19 cellular contexts compared by ENCODE assay signal in genomic region chrY:7334449-7334848, GRCh38.
DNase-seq lines count a peak whose midpoint lies in the region; ATAC-seq and TF ChIP-seq lines count a peak whose summit lies in the region.
"Had no signal": no experiment of that assay in that cellular context is flagged by ENCODE, and none has a peak within 500 bp of the region (broad histone marks: within the 10 kb centered on the region; RNA-seq: fewer than 3 reads in every experiment).

No MANE protein-coding gene starts in this region.

- no peak for TF ChIP-seq EP300 in stomach (IDR thresholded peaks at IDR 0.05)

- peaks cover 53% of the 10 kb centered on the region for H3K4me1 ChIP-seq in CD4-positive, alpha-beta memory T cell (ENCODE audit: insufficient read depth, low read length)
- peaks cover 25 to 49% of the 10 kb centered on the region in 2 donors for H3K4me1 ChIP-seq in naive thymus-derived CD4-positive, alpha-beta T cell (ENCODE audit: control insufficient read depth in 2 of 2, insufficient read depth in 2 of 2, low read length in 2 of 2)
- no peaks in the 10 kb centered on the region for H3K4me1 ChIP-seq in stomach
- H3K4me1 ChIP-seq: HAP-1 had no signal

- H3K27me3 ChIP-seq in CD4-positive, alpha-beta memory T cell (ENCODE audit: insufficient read depth, low read length), result no peaks in the 10 kb centered on the region
- no peaks in the 10 kb centered on the region for H3K27me3 ChIP-seq in naive thymus-derived CD4-positive, alpha-beta T cell (ENCODE audit: control insufficient read depth in 2 of 2, insufficient read depth in 2 of 2, low read length in 2 of 2)
- no peaks in the 10 kb centered on the region for H3K27me3 ChIP-seq in stomach

- CTCF ChIA-PET in CD4-positive, alpha-beta memory T cell (lab: Charles Lee; ENCODE audit: partially characterized antibody), result no interaction called here
- CTCF ChIA-PET in naive thymus-derived CD4-positive, alpha-beta T cell (lab: Charles Lee), result no interaction called here

- no peak for TF ChIP-seq CTCF in stomach (IDR thresholded peaks at IDR 0.05)

- peaks cover 60% of the 10 kb centered on the region for H3K36me3 Mint-ChIP-seq in activated CD4-positive, alpha-beta T cell treated with anti-CD3 and anti-CD28 coated beads, Interleukin-2, amount 10 ng/mL, durations not matched to agents 24 days and 14 days (ENCODE audit: low read depth)
- peaks cover 0 to 56% of the 10 kb centered on the region in 2 donors for H3K36me3 Mint-ChIP-seq in CD4-positive, alpha-beta memory T cell
- H3K36me3 Mint-ChIP-seq in activated T-helper 1 cell treated with anti-CD3 and anti-CD28 coated beads, Interleukin-12 subunit alpha, Interleukin-12 subunit beta, Interleukin-2, Interleukin-4 antibody, amounts not matched to agents 30 ng/mL and 10 ng/mL and 1 ng/mL, durations not matched to agents 14 hours and 24 hours and 36 hours (ENCODE audit: low read depth), result peaks cover 45% of the 10 kb centered on the region
- peaks cover 0 to 42% (median 0%) of the 10 kb centered on the region in 5 donors for H3K36me3 Mint-ChIP-seq in naive thymus-derived CD4-positive, alpha-beta T cell

- no peaks in the 10 kb centered on the region for H3K9me3 ChIP-seq in CD4-positive, alpha-beta memory T cell (ENCODE audit: control insufficient read depth in 1 of 2, low read length in 2 of 2)
- H3K9me3 ChIP-seq in naive thymus-derived CD4-positive, alpha-beta T cell (ENCODE audit: control insufficient read depth in 2 of 3, low read length in 3 of 3), result no peaks in the 10 kb centered on the region
- H3K9me3 ChIP-seq in stomach, result no peaks in the 10 kb centered on the region
- H3K9me3 ChIP-seq: HAP-1 had no signal

- POLR2A ChIA-PET in CD4-positive, alpha-beta memory T cell (lab: Charles Lee; ENCODE audit: partially characterized antibody), result interaction anchor here (1.0 kb wide), 1 partner anchor 24 kb away, joined by 3 read pairs; no protein-coding TSS in a partner anchor
- POLR2A ChIA-PET in naive thymus-derived CD4-positive, alpha-beta T cell (lab: Charles Lee), result interaction anchor here (1.6 kb wide), 1 partner anchor 56 kb away, joined by 3 read pairs; no protein-coding TSS in a partner anchor

- 92 to 100% (median 93%) methylated on average over 1 of the region's 1 CpG; no CpG with 5 or more reads in 2 of the 5 donors for WGBS in stomach, 5 donors

- no peaks in the 10 kb centered on the region for H3K27me3 Mint-ChIP-seq in activated CD4-positive, alpha-beta T cell treated with anti-CD3 and anti-CD28 coated beads, Interleukin-2, amount 10 ng/mL, durations not matched to agents 24 days and 14 days
- no peaks in the 10 kb centered on the region for H3K27me3 Mint-ChIP-seq in CD4-positive, alpha-beta memory T cell
- H3K27me3 Mint-ChIP-seq in activated T-helper 1 cell treated with anti-CD3 and anti-CD28 coated beads, Interleukin-12 subunit alpha, Interleukin-12 subunit beta, Interleukin-2, Interleukin-4 antibody, amounts not matched to agents 30 ng/mL and 10 ng/mL and 1 ng/mL, durations not matched to agents 14 hours and 24 hours and 36 hours (ENCODE audit: insufficient read depth), result no peaks in the 10 kb centered on the region
- H3K27me3 Mint-ChIP-seq in naive thymus-derived CD4-positive, alpha-beta T cell, result no peaks in the 10 kb centered on the region

- H3K27ac ChIP-seq in CD4-positive, alpha-beta memory T cell (ENCODE audit: low read depth, low read length), result peak overlapping the region; percentile 15
- H3K27ac ChIP-seq in naive thymus-derived CD4-positive, alpha-beta T cell (ENCODE audit: low read depth, low read length), result peak overlapping the region; percentile 14
- H3K27ac ChIP-seq in stomach, result no peak overlapping the region

- no peak overlapping the region for H3K4me3 ChIP-seq in CD4-positive, alpha-beta memory T cell (ENCODE audit: low read length in 2 of 2)
- H3K4me3 ChIP-seq in naive thymus-derived CD4-positive, alpha-beta T cell (ENCODE audit: low read length), result peak overlapping the region; percentile 7
- no peak overlapping the region for H3K4me3 ChIP-seq in stomach
- H3K4me3 ChIP-seq: HAP-1 had no signal

- TF ChIP-seq POLR2A in stomach (IDR thresholded peaks at IDR 0.05), result no peak

- H3K27ac Mint-ChIP-seq in activated CD4-positive, alpha-beta T cell treated with anti-CD3 and anti-CD28 coated beads, Interleukin-2, amount 10 ng/mL, durations not matched to agents 24 days and 14 days, result peak overlapping the region; percentile 81
- H3K27ac Mint-ChIP-seq in CD4-positive, alpha-beta memory T cell, result peak overlapping the region in 2 of 7 donors; percentile 65 to 77
- peak overlapping the region; percentile 77 for H3K27ac Mint-ChIP-seq in activated T-helper 1 cell treated with anti-CD3 and anti-CD28 coated beads, Interleukin-12 subunit alpha, Interleukin-12 subunit beta, Interleukin-2, Interleukin-4 antibody, amounts not matched to agents 30 ng/mL and 10 ng/mL and 1 ng/mL, durations not matched to agents 14 hours and 24 hours and 36 hours
- H3K27ac Mint-ChIP-seq in naive thymus-derived CD4-positive, alpha-beta T cell, result peak overlapping the region in 4 of 9 donors; percentile 72 to 82 (median 80)

- peaks cover 47% of the 10 kb centered on the region for H3K4me1 Mint-ChIP-seq in activated CD4-positive, alpha-beta T cell treated with anti-CD3 and anti-CD28 coated beads, Interleukin-2, amount 10 ng/mL, durations not matched to agents 24 days and 14 days
- peaks cover 0 to 65% (median 22%) of the 10 kb centered on the region in 4 donors for H3K4me1 Mint-ChIP-seq in CD4-positive, alpha-beta memory T cell
- H3K4me1 Mint-ChIP-seq in activated T-helper 1 cell treated with anti-CD3 and anti-CD28 coated beads, Interleukin-12 subunit alpha, Interleukin-12 subunit beta, Interleukin-2, Interleukin-4 antibody, amounts not matched to agents 30 ng/mL and 10 ng/mL and 1 ng/mL, durations not matched to agents 14 hours and 24 hours and 36 hours (ENCODE audit: low read depth), result peaks cover 59% of the 10 kb centered on the region
- H3K4me1 Mint-ChIP-seq in naive thymus-derived CD4-positive, alpha-beta T cell, result peaks cover 0 to 67% (median 28%) of the 10 kb centered on the region in 7 donors

- H3K36me3 ChIP-seq in CD4-positive, alpha-beta memory T cell (ENCODE audit: insufficient read depth, low read length), result peaks cover 9% of the 10 kb centered on the region
- H3K36me3 ChIP-seq in naive thymus-derived CD4-positive, alpha-beta T cell (ENCODE audit: control insufficient read depth in 2 of 3, insufficient read depth in 3 of 3, low read length in 3 of 3), result no peaks in the 10 kb centered on the region
- H3K36me3 ChIP-seq in stomach, result no peaks in the 10 kb centered on the region
- H3K36me3 ChIP-seq: HAP-1 had no signal

- intact Hi-C loops in activated CD4-positive, alpha-beta T cell treated with anti-CD3 and anti-CD28 coated beads, Interleukin-2, amount 10 ng/mL, durations not matched to agents 24 days and 14 days (cut with micrococcal nuclease), result no loop called here
- intact Hi-C loops in CD4-positive, alpha-beta memory T cell (cut with micrococcal nuclease), result no loop called here
- intact Hi-C loops in activated T-helper 1 cell treated with anti-CD3 and anti-CD28 coated beads, Interleukin-12 subunit alpha, Interleukin-12 subunit beta, Interleukin-2, Interleukin-4 antibody, amounts not matched to agents 30 ng/mL and 10 ng/mL and 1 ng/mL, durations not matched to agents 14 hours and 24 hours and 36 hours (cut with micrococcal nuclease), result loop anchor here (1.0 to 2.0 kb wide), 2 partner anchors 8 to 62 kb away; no protein-coding TSS in a partner anchor
- intact Hi-C loops in naive thymus-derived CD4-positive, alpha-beta T cell (cut with micrococcal nuclease), result loop anchor here in 1 of 2 donors (1.0 kb wide), 2 partner anchors 8 to 23 kb away; no protein-coding TSS in a partner anchor
- intact Hi-C loops in stomach (cut with DNase I; ENCODE audit: low total_unique reads), result no loop called here

- DNase-seq in activated CD4-positive, alpha-beta T cell treated with anti-CD3 and anti-CD28 coated beads, Interleukin-2, amount 10 ng/mL, durations not matched to agents 24 days and 14 days, result peak; percentile 59
- no peak for DNase-seq in activated CD4-positive, alpha-beta T cell treated with anti-CD3 and anti-CD28 coated beads for 1 hour
- no peak for DNase-seq in CD4-positive, alpha-beta memory T cell
- DNase-seq in activated T-helper 1 cell treated with anti-CD3 and anti-CD28 coated beads, Interleukin-12 subunit alpha, Interleukin-12 subunit beta, Interleukin-2, Interleukin-4 antibody, amounts not matched to agents 30 ng/mL and 10 ng/mL and 1 ng/mL, durations not matched to agents 14 hours and 24 hours and 36 hours (ENCODE audit: low spot score), result no peak
- DNase-seq in naive thymus-derived CD4-positive, alpha-beta T cell, result no peak
- no peak for DNase-seq in stomach
- no peak for DNase-seq in UCSD-AML1 (lab: John Stamatoyannopoulos, UW; ENCODE audit: unreplicated experiment)
- DNase-seq: C1 segment of cervical spinal cord; DMS79; Karpas-422; MM.1S; NCI-H1105; NCI-H1694 treated with DMSO at 0.1 percent for 48 hours; NCI-H69; NK-92 treated with Interleukin-12 subunit alpha and Interleukin-12 subunit beta, amount 100 ng/mL, for 24 hours; OCI-M1; RPMI8226 had no signal

- H3K9me3 Mint-ChIP-seq in activated CD4-positive, alpha-beta T cell treated with anti-CD3 and anti-CD28 coated beads, Interleukin-2, amount 10 ng/mL, durations not matched to agents 24 days and 14 days, result no peaks in the 10 kb centered on the region
- no peaks in the 10 kb centered on the region for H3K9me3 Mint-ChIP-seq in CD4-positive, alpha-beta memory T cell
- H3K9me3 Mint-ChIP-seq in activated T-helper 1 cell treated with anti-CD3 and anti-CD28 coated beads, Interleukin-12 subunit alpha, Interleukin-12 subunit beta, Interleukin-2, Interleukin-4 antibody, amounts not matched to agents 30 ng/mL and 10 ng/mL and 1 ng/mL, durations not matched to agents 14 hours and 24 hours and 36 hours, result no peaks in the 10 kb centered on the region
- H3K9me3 Mint-ChIP-seq in naive thymus-derived CD4-positive, alpha-beta T cell, result no peaks in the 10 kb centered on the region

- no peak for ATAC-seq in naive thymus-derived CD4-positive, alpha-beta T cell
- no peak for ATAC-seq in HG02884 (IDR thresholded peaks at IDR 0.05; ENCODE audit: unreplicated experiment)

- H3K4me3 Mint-ChIP-seq in activated CD4-positive, alpha-beta T cell treated with anti-CD3 and anti-CD28 coated beads, Interleukin-2, amount 10 ng/mL, durations not matched to agents 24 days and 14 days, result peak overlapping the region; percentile 69
- H3K4me3 Mint-ChIP-seq in CD4-positive, alpha-beta memory T cell, result peak overlapping the region in 2 of 8 donors; percentile 27 to 57
- peak overlapping the region; percentile 59 for H3K4me3 Mint-ChIP-seq in activated T-helper 1 cell treated with anti-CD3 and anti-CD28 coated beads, Interleukin-12 subunit alpha, Interleukin-12 subunit beta, Interleukin-2, Interleukin-4 antibody, amounts not matched to agents 30 ng/mL and 10 ng/mL and 1 ng/mL, durations not matched to agents 14 hours and 24 hours and 36 hours
- peak overlapping the region in 5 of 10 donors; percentile 27 to 59 (median 47) for H3K4me3 Mint-ChIP-seq in naive thymus-derived CD4-positive, alpha-beta T cell

Comparison
In these comparisons a context has a peak if more than half of its experiments do, and no peak if none do; other contexts are left out.
1. H3K27ac ChIP-seq: peak in CD4-positive, alpha-beta memory T cell (single experiment) and naive thymus-derived CD4-positive, alpha-beta T cell (single experiment); none in stomach (0 of 5).